ENCODE assay signal across 8 cellular contexts in the genomic region with DNA sequence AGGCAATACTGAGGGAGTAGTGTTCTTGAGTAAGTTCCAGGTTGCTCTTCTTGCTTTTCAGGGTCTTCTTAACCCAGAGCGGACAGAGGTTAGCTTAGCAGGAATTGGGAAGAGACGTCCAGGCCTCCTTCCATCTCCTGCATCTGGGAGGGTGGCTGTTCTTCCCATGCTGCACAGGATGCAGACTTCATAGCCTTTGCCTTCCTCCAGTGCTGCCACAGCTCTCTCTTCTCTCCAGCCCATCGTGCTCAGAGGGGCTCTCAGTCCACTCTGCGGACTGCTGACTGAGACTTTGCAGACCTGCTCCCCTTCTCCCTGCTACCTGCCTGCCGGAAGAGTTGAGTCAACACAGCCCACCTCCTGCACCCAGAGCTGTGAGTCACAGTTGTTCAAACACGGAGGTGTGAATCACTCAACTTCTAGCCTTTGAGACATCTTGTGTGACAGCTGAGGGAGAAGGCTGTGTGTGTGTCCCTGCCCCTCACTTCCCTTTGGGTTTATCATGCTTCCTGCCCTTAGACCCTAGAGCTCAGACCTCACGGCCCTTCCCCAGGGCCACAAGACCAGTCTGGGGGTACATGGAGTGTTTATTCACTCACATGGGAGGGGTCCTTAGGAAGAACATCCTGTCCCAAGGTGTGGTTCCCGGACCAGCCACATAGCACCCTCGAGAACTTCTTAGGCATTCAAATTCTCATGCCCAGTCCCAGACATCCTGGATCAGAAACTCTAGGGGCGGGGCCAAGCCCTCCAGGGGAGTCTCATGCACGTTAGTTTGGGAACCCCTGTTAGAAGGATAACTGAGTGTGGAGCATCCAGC.
DNase-seq lines count a peak whose midpoint lies in the region; ATAC-seq and TF ChIP-seq lines count a peak whose summit lies in the region.
"Had no signal": no experiment of that assay in that cellular context is flagged by ENCODE, and none has a peak within 500 bp of the region (broad histone marks: within the 10 kb centered on the region; RNA-seq: fewer than 3 reads in every experiment).

No MANE protein-coding gene starts in this region.

- H2AFZ ChIP-seq in PC-3 (ENCODE audit: low read length): no peak overlapping the region

- no peaks in the 10 kb centered on the region for H4K20me1 ChIP-seq in PC-3 (ENCODE audit: low read length)

- CTCF ChIA-PET in PC-3 (lab: Charles Lee): no interaction called here

- H3K27ac ChIP-seq in PC-3 (ENCODE audit: low read length) (no peak overlapping the region), adrenal gland (no peak overlapping the region)

- H3K36me3 ChIP-seq in PC-3 (ENCODE audit: low read depth, low read length) (no peaks in the 10 kb centered on the region), kidney epithelial cell (ENCODE audit: control insufficient read depth, insufficient read depth, low read length) (no peaks in the 10 kb centered on the region), adrenal gland (replicated peaks in 1 of 2) (no peaks in the 10 kb centered on the region)

- no TSS peak for BruUV-seq in PC-3 (replicated peaks; lab: Mats Ljungman, UMichigan)

- no peak overlapping the region for H3K4me3 ChIP-seq in PC-3 (ENCODE audit: low read length)
- H3K4me3 ChIP-seq in kidney epithelial cell (ENCODE audit: low read depth, low read length): no peak overlapping the region
- H3K4me3 ChIP-seq in adrenal gland: no peak overlapping the region

- no peak for TF ChIP-seq POLR2A in adrenal gland (IDR thresholded peaks at IDR 0.05)

- intact Hi-C loops in PC-3 (cut with micrococcal nuclease) (no loop called here), adrenal gland (cut with DNase I) (no loop called here)

- no peak overlapping the region for H3K9ac ChIP-seq in PC-3 (ENCODE audit: low read length)

- H3K9me3 ChIP-seq in PC-3 (ENCODE audit: low read length) (no peaks in the 10 kb centered on the region), adrenal gland (replicated peaks in 1 of 3) (no peaks in the 10 kb centered on the region)

- no peaks in the 10 kb centered on the region for H3F3A ChIP-seq in PC-3 (ENCODE audit: low read length, unreplicated experiment)

- no peaks in the 10 kb centered on the region for H3K9me2 ChIP-seq in PC-3 (replicated peaks; ENCODE audit: low read length)

- H3K27me3 ChIP-seq in PC-3 (ENCODE audit: low read length): peaks cover 24% of the 10 kb centered on the region
- H3K27me3 ChIP-seq in kidney epithelial cell (ENCODE audit: control insufficient read depth, insufficient read depth, low read length): peaks cover 2% of the 10 kb centered on the region
- H3K27me3 ChIP-seq in adrenal gland: peaks cover 1% of the 10 kb centered on the region

- 60 to 63% (median 61%) methylated on average over 10 to 11 of the region's 11 CpGs for WGBS in adrenal gland, 4 donors

- no peak for TF ChIP-seq CTCF in PC-3 (conservative IDR thresholded peaks at IDR 0.05; ENCODE audit: low read depth, low read length)
- TF ChIP-seq CTCF in kidney epithelial cell (IDR thresholded peaks at IDR 0.05; ENCODE audit: insufficient read depth, low read length, poor library complexity, severe bottlenecking): no peak
- TF ChIP-seq CTCF in adrenal gland (IDR thresholded peaks at IDR 0.05): no peak

- POLR2A ChIA-PET in PC-3 (lab: Charles Lee; ENCODE audit: unreplicated experiment): no interaction called here

- no peaks in the 10 kb centered on the region for H3K79me2 ChIP-seq in PC-3 (ENCODE audit: low read length)

- DNase-seq in PC-3 (peak; percentile 56), activated T-cell treated with anti-CD3 and anti-CD28 coated beads for 48 hours (ENCODE audit: low read depth) (peak; percentile 52), kidney epithelial cell (ENCODE audit: low read depth) (peak; percentile 29), GF-D8 (lab: John Stamatoyannopoulos, UW) (no peak), GM03348 (ENCODE audit: low spot score) (no peak), adrenal gland (no peak)
- DNase-seq in stimulated activated CD8-positive, alpha-beta memory T cell treated with anti-CD3 and anti-CD28 coated beads, Interleukin-4, amount 100 ng/mL, for 24 hours (ENCODE audit: low read depth): peak; percentile 29
- DNase-seq: NCI-H2107 had no signal

- peak; percentile 78 for ATAC-seq in PC-3

- H3K4me2 ChIP-seq in PC-3 (ENCODE audit: low read length): no peak overlapping the region

- H3K4me1 ChIP-seq in PC-3 (ENCODE audit: insufficient read depth, low read length) (peaks cover 9% of the 10 kb centered on the region), adrenal gland (replicated peaks in 1 of 2) (no peaks in the 10 kb centered on the region)

Comparison
In these comparisons a context has a peak if more than half of its experiments do, and no peak if none do; other contexts are left out.
1. DNase-seq: peak in PC-3 (single experiment), activated T-cell treated with anti-CD3 and anti-CD28 coated beads for 48 hours (single experiment), kidney epithelial cell (single experiment) and stimulated activated CD8-positive, alpha-beta memory T cell treated with anti-CD3 and anti-CD28 coated beads, Interleukin-4, amount 100 ng/mL, for 24 hours (single experiment); none in GF-D8 (single experiment), GM03348 (single experiment) and adrenal gland (0 of 7).